ENCODE assay signal across 10 cellular contexts in genomic region chr6:18528084-18528743, GRCh38.
DNase-seq lines count a peak whose midpoint lies in the region; ATAC-seq and TF ChIP-seq lines count a peak whose summit lies in the region.
"Had no signal": no experiment of that assay in that cellular context is flagged by ENCODE, and none has a peak within 500 bp of the region (broad histone marks: within the 10 kb centered on the region; RNA-seq: fewer than 3 reads in every experiment).

No MANE protein-coding gene starts in this region.

- intact Hi-C loops in A673 (cut with micrococcal nuclease; ENCODE audit: unreplicated experiment), result loop anchor here (5.0 to 10.0 kb wide), 3 partner anchors 467 to 1324 kb away; no protein-coding TSS in a partner anchor

- peak; percentile 66 for TF ChIP-seq CTCF in A673 (conservative IDR thresholded peaks at IDR 0.05; ENCODE audit: low read depth, low read length)
- peak; percentile 25 for TF ChIP-seq CTCF in fibroblast of pulmonary artery (IDR thresholded peaks at IDR 0.05; ENCODE audit: low read length, missing control alignments)

- POLR2A ChIA-PET in A673 (lab: Charles Lee; ENCODE audit: low non-redundant PET), result no interaction called here

- BruUV-seq in A673 (replicated peaks; lab: Mats Ljungman, UMichigan), result no TSS peak

- no peaks in the 10 kb centered on the region for H3K36me3 ChIP-seq in A673 (ENCODE audit: insufficient read depth, low read length, poor library complexity, severe bottlenecking)

- CTCF ChIA-PET in A673 (lab: Charles Lee), result interaction anchor here (0.8 to 1.2 kb wide), 5 partner anchors 68 to 1599 kb away, joined by 3 to 7 read pairs (median 4); no protein-coding TSS in a partner anchor

- no peaks in the 10 kb centered on the region for H3K27me3 ChIP-seq in A673 (replicated peaks; ENCODE audit: insufficient read depth, low read depth, low read length, poor library complexity)

- H3K4me1 ChIP-seq in A673 (ENCODE audit: insufficient read depth, low read length, poor library complexity, severe bottlenecking), result peaks cover 44% of the 10 kb centered on the region
- H3K4me1 ChIP-seq: parathyroid adenoma had no signal

- ATAC-seq in HG03520 (IDR thresholded peaks at IDR 0.05; ENCODE audit: unreplicated experiment), result no peak

- H3K27ac ChIP-seq in A673 (ENCODE audit: low read depth, low read length, poor library complexity, severe bottlenecking), result peak overlapping the region; percentile 82
- H3K27ac ChIP-seq: parathyroid adenoma had no signal

- H3K4me3 ChIP-seq in A673 (ENCODE audit: low read depth, low read length, poor library complexity, severe bottlenecking) (no peak overlapping the region), fibroblast of pulmonary artery (replicated peaks; ENCODE audit: low read depth, low read length) (no peak overlapping the region)

- no peaks in the 10 kb centered on the region for H3K9me3 ChIP-seq in A673 (ENCODE audit: low read depth, low read length, poor library complexity, severe bottlenecking)

- DNase-seq in A673 (ENCODE audit: low spot score), result peak; percentile 80
- peak; percentile 9 for DNase-seq in HT-29 (ENCODE audit: low spot score)
- peak; percentile 62 for DNase-seq in OCI-M1 (lab: John Stamatoyannopoulos, UW)
- DNase-seq in fibroblast of pulmonary artery (ENCODE audit: low read depth), result peak; percentile 31
- no peak for DNase-seq in activated CD4-positive, alpha-beta T cell treated with anti-CD3 and anti-CD28 coated beads, Interleukin-2, amount 50 U/mL, for 4 hours
- DNase-seq in NCI-H226, result no peak
- no peak for DNase-seq in SK-N-DZ (ENCODE audit: low spot score)
- DNase-seq: activated naive CD8-positive, alpha-beta T cell treated with anti-CD3 and anti-CD28 coated beads, Interleukin-2, amount 10 ng/mL, durations not matched to agents 7 days and 5 days had no signal

Comparison
In these comparisons a context has a peak if more than half of its experiments do, and no peak if none do; other contexts are left out.
1. DNase-seq: peak in A673 (single experiment), HT-29 (single experiment), OCI-M1 (single experiment) and fibroblast of pulmonary artery (single experiment); none in activated CD4-positive, alpha-beta T cell treated with anti-CD3 and anti-CD28 coated beads, Interleukin-2, amount 50 U/mL, for 4 hours (0 of 2), NCI-H226 (single experiment) and SK-N-DZ (single experiment).